8 cellular contexts compared by ENCODE assay signal in genomic region chr9:35826071-35826701, GRCh38. TPM values are rescaled to one million over a fixed set of nuclear protein-coding genes. Genes with fewer than 3 reads are reported as not detected.
DNase-seq lines count a peak whose midpoint lies in the region; ATAC-seq and TF ChIP-seq lines count a peak whose summit lies in the region.

No MANE protein-coding gene starts in this region.

- intact Hi-C loops in activated T-helper 1 cell treated with anti-CD3 and anti-CD28 coated beads, Interleukin-12 subunit alpha, Interleukin-12 subunit beta, Interleukin-2, Interleukin-4 antibody, amounts not matched to agents 30 ng/mL and 10 ng/mL and 1 ng/mL, durations not matched to agents 14 hours and 24 hours and 36 hours (cut with micrococcal nuclease) = loop anchor here (1.0 to 10.0 kb wide), 6 partner anchors 36 to 709 kb away; partner anchors contain the start of genes ATOSB, CD72, RECK and RNF38

- TF ChIP-seq CTCF in GM10248 (IDR thresholded peaks at IDR 0.05; ENCODE audit: control extremely low read depth, extremely low read depth, low read depth, missing control alignments) (peak; percentile 71), glutamatergic neuron (IDR thresholded peaks at IDR 0.05; ENCODE audit: partially characterized antibody, unreplicated experiment) (peak; percentile 66)

- H3K36me3 Mint-ChIP-seq in activated T-helper 1 cell treated with anti-CD3 and anti-CD28 coated beads, Interleukin-12 subunit alpha, Interleukin-12 subunit beta, Interleukin-2, Interleukin-4 antibody, amounts not matched to agents 30 ng/mL and 10 ng/mL and 1 ng/mL, durations not matched to agents 14 hours and 24 hours and 36 hours (ENCODE audit: low read depth) = no peaks in the 10 kb centered on the region
- peaks cover 5% of the 10 kb centered on the region for H3K36me3 Mint-ChIP-seq in glutamatergic neuron (ENCODE audit: unreplicated experiment)

- H3K9me3 Mint-ChIP-seq in activated T-helper 1 cell treated with anti-CD3 and anti-CD28 coated beads, Interleukin-12 subunit alpha, Interleukin-12 subunit beta, Interleukin-2, Interleukin-4 antibody, amounts not matched to agents 30 ng/mL and 10 ng/mL and 1 ng/mL, durations not matched to agents 14 hours and 24 hours and 36 hours = no peaks in the 10 kb centered on the region
- H3K9me3 Mint-ChIP-seq in glutamatergic neuron (ENCODE audit: unreplicated experiment) = peaks cover 10% of the 10 kb centered on the region

- peaks cover 22% of the 10 kb centered on the region for H3K4me1 Mint-ChIP-seq in activated T-helper 1 cell treated with anti-CD3 and anti-CD28 coated beads, Interleukin-12 subunit alpha, Interleukin-12 subunit beta, Interleukin-2, Interleukin-4 antibody, amounts not matched to agents 30 ng/mL and 10 ng/mL and 1 ng/mL, durations not matched to agents 14 hours and 24 hours and 36 hours (ENCODE audit: low read depth)
- H3K4me1 Mint-ChIP-seq in glutamatergic neuron (ENCODE audit: low read depth, unreplicated experiment) = peaks cover 32% of the 10 kb centered on the region

- peak; percentile 61 for DNase-seq in AG20443 (ENCODE audit: low spot score)
- DNase-seq in GM10248 (ENCODE audit: extremely low spot score) = peak; percentile 65
- peak; percentile 36 for DNase-seq in NCI-H460 (ENCODE audit: extremely low read depth, low read depth)
- peak; percentile 21 for DNase-seq in activated T-helper 1 cell treated with anti-CD3 and anti-CD28 coated beads, Interleukin-12 subunit alpha, Interleukin-12 subunit beta, Interleukin-2, Interleukin-4 antibody, amounts not matched to agents 30 ng/mL and 10 ng/mL and 1 ng/mL, durations not matched to agents 14 hours and 24 hours and 36 hours (ENCODE audit: low spot score)
- no peak for DNase-seq in glutamatergic neuron
- peak; percentile 43 for DNase-seq in pulmonary artery endothelial cell (ENCODE audit: low read depth, low spot score)
- DNase-seq in ecto neural progenitor cell (ENCODE audit: low spot score) = no peak

- no peak overlapping the region for H3K27ac Mint-ChIP-seq in activated T-helper 1 cell treated with anti-CD3 and anti-CD28 coated beads, Interleukin-12 subunit alpha, Interleukin-12 subunit beta, Interleukin-2, Interleukin-4 antibody, amounts not matched to agents 30 ng/mL and 10 ng/mL and 1 ng/mL, durations not matched to agents 14 hours and 24 hours and 36 hours
- no peak overlapping the region for H3K27ac Mint-ChIP-seq in glutamatergic neuron (ENCODE audit: unreplicated experiment)

- peak overlapping the region; percentile 11 for H3K4me3 Mint-ChIP-seq in activated T-helper 1 cell treated with anti-CD3 and anti-CD28 coated beads, Interleukin-12 subunit alpha, Interleukin-12 subunit beta, Interleukin-2, Interleukin-4 antibody, amounts not matched to agents 30 ng/mL and 10 ng/mL and 1 ng/mL, durations not matched to agents 14 hours and 24 hours and 36 hours
- no peak overlapping the region for H3K4me3 Mint-ChIP-seq in glutamatergic neuron (ENCODE audit: unreplicated experiment)

- POLR2A ChIA-PET in GM10248 (lab: Yijun Ruan, JAX) = no interaction called here

- ATAC-seq in HG03342 (IDR thresholded peaks at IDR 0.05; ENCODE audit: unreplicated experiment) = peak; percentile 41

- CTCF ChIA-PET in GM10248 (lab: Yijun Ruan, JAX) = interaction anchor here (0.6 to 5.0 kb wide), 71 partner anchors 8 to 406 kb away, joined by 3 to 63 read pairs (median 5); partner anchors contain the start of genes ARHGEF39, CCDC107, CREB3 and GBA2

- H3K27me3 Mint-ChIP-seq in activated T-helper 1 cell treated with anti-CD3 and anti-CD28 coated beads, Interleukin-12 subunit alpha, Interleukin-12 subunit beta, Interleukin-2, Interleukin-4 antibody, amounts not matched to agents 30 ng/mL and 10 ng/mL and 1 ng/mL, durations not matched to agents 14 hours and 24 hours and 36 hours (ENCODE audit: insufficient read depth) = peaks cover 3% of the 10 kb centered on the region
- peaks cover 6% of the 10 kb centered on the region for H3K27me3 Mint-ChIP-seq in glutamatergic neuron (ENCODE audit: unreplicated experiment)

RNA-seq across cellular contexts. Expression of gene FAM221B, which starts 2.3 kb away (rescaled TPM):
- total RNA-seq in NCI-H460 (2014; rRNA removed; shearing (Covaris generic)) = not detected in 2 replicates
- polyA plus RNA-seq in NCI-H460 (2014; cell fraction: nucleus; rRNA removed) = not detected in 2 replicates
- total RNA-seq in activated T-helper 1 cell treated with anti-CD3 and anti-CD28 coated beads, Interleukin-12 subunit alpha, Interleukin-12 subunit beta, Interleukin-2, Interleukin-4 antibody, amounts not matched to agents 30 ng/mL and 10 ng/mL and 1 ng/mL, durations not matched to agents 14 hours and 24 hours and 36 hours = not detected in 2 replicates
- total RNA-seq in glutamatergic neuron (ENCODE audit: unreplicated experiment) = not detected
- not detected in 2 replicates for total RNA-seq in pulmonary artery endothelial cell

RNA-seq across cellular contexts. Expression of gene TMEM8B, which starts 2.8 kb away (rescaled TPM):
- total RNA-seq in NCI-H460 (2014; rRNA removed; shearing (Covaris generic)) = 1.2 and 1.4 TPM in 2 replicates
- 3.1 and 4.3 TPM in 2 replicates for polyA plus RNA-seq in NCI-H460 (2014; cell fraction: nucleus; rRNA removed)
- 1.7 and 1.9 TPM in 2 replicates for total RNA-seq in activated T-helper 1 cell treated with anti-CD3 and anti-CD28 coated beads, Interleukin-12 subunit alpha, Interleukin-12 subunit beta, Interleukin-2, Interleukin-4 antibody, amounts not matched to agents 30 ng/mL and 10 ng/mL and 1 ng/mL, durations not matched to agents 14 hours and 24 hours and 36 hours
- total RNA-seq in glutamatergic neuron (ENCODE audit: unreplicated experiment) (44.4 TPM), pulmonary artery endothelial cell (0.35 and 0.59 TPM in 2 replicates)

RNA-seq across cellular contexts. Expression of gene HINT2, which starts 11.3 kb away (rescaled TPM):
- total RNA-seq in NCI-H460 (2014; rRNA removed; shearing (Covaris generic)) = 18.2 and 22.8 TPM in 2 replicates
- 21.7 and 33.3 TPM in 2 replicates for polyA plus RNA-seq in NCI-H460 (2014; cell fraction: nucleus; rRNA removed)
- total RNA-seq in activated T-helper 1 cell treated with anti-CD3 and anti-CD28 coated beads, Interleukin-12 subunit alpha, Interleukin-12 subunit beta, Interleukin-2, Interleukin-4 antibody, amounts not matched to agents 30 ng/mL and 10 ng/mL and 1 ng/mL, durations not matched to agents 14 hours and 24 hours and 36 hours = 47.5 and 55.3 TPM in 2 replicates
- total RNA-seq in glutamatergic neuron (ENCODE audit: unreplicated experiment) (48.1 TPM), pulmonary artery endothelial cell (23.9 and 24.1 TPM in 2 replicates)

RNA-seq across cellular contexts. Expression of gene SPAG8, which starts 14.1 kb away (rescaled TPM):
- 0.14 and 0.47 TPM in 2 replicates for total RNA-seq in NCI-H460 (2014; rRNA removed; shearing (Covaris generic))
- 0.56 and 1.2 TPM in 2 replicates for polyA plus RNA-seq in NCI-H460 (2014; cell fraction: nucleus; rRNA removed)
- 0.66 and 1.0 TPM in 2 replicates for total RNA-seq in activated T-helper 1 cell treated with anti-CD3 and anti-CD28 coated beads, Interleukin-12 subunit alpha, Interleukin-12 subunit beta, Interleukin-2, Interleukin-4 antibody, amounts not matched to agents 30 ng/mL and 10 ng/mL and 1 ng/mL, durations not matched to agents 14 hours and 24 hours and 36 hours
- total RNA-seq in glutamatergic neuron (ENCODE audit: unreplicated experiment) = not detected
- total RNA-seq in pulmonary artery endothelial cell = 0.20 and 0.25 TPM in 2 replicates

RNA-seq across cellular contexts. Expression of gene NPR2, which starts 34.8 kb away (rescaled TPM):
- total RNA-seq in NCI-H460 (2014; rRNA removed; shearing (Covaris generic)) = 1.7 and 7.0 TPM in 2 replicates
- 18.4 and 21.4 TPM in 2 replicates for polyA plus RNA-seq in NCI-H460 (2014; cell fraction: nucleus; rRNA removed)
- 9.3 and 10.4 TPM in 2 replicates for total RNA-seq in activated T-helper 1 cell treated with anti-CD3 and anti-CD28 coated beads, Interleukin-12 subunit alpha, Interleukin-12 subunit beta, Interleukin-2, Interleukin-4 antibody, amounts not matched to agents 30 ng/mL and 10 ng/mL and 1 ng/mL, durations not matched to agents 14 hours and 24 hours and 36 hours
- 357 TPM for total RNA-seq in glutamatergic neuron (ENCODE audit: unreplicated experiment)
- total RNA-seq in pulmonary artery endothelial cell = 8.1 and 12.3 TPM in 2 replicates

Comparison
In these comparisons a context has a peak if more than half of its experiments do, and no peak if none do; other contexts are left out.
1. DNase-seq: peak in AG20443 (single experiment), GM10248 (single experiment), NCI-H460 (single experiment), activated T-helper 1 cell treated with anti-CD3 and anti-CD28 coated beads, Interleukin-12 subunit alpha, Interleukin-12 subunit beta, Interleukin-2, Interleukin-4 antibody, amounts not matched to agents 30 ng/mL and 10 ng/mL and 1 ng/mL, durations not matched to agents 14 hours and 24 hours and 36 hours (single experiment) and pulmonary artery endothelial cell (single experiment); none in glutamatergic neuron (single experiment) and ecto neural progenitor cell (single experiment).
2. RNA of gene TMEM8B, which starts 2.8 kb away (total RNA-seq): 44.4 TPM in glutamatergic neuron (single experiment); 1.7 to 1.9 TPM in activated T-helper 1 cell treated with anti-CD3 and anti-CD28 coated beads, Interleukin-12 subunit alpha, Interleukin-12 subunit beta, Interleukin-2, Interleukin-4 antibody, amounts not matched to agents 30 ng/mL and 10 ng/mL and 1 ng/mL, durations not matched to agents 14 hours and 24 hours and 36 hours, 1.2 to 1.4 TPM in NCI-H460 and 0.35 to 0.59 TPM in pulmonary artery endothelial cell; every median in the first group is over 10 times any median in the second.